15 cellular contexts compared by ENCODE assay signal in genomic region chr15:37079726-37080125, GRCh38.
DNase-seq lines count a peak whose midpoint lies in the region; ATAC-seq and TF ChIP-seq lines count a peak whose summit lies in the region.
"Had no signal": no experiment of that assay in that cellular context is flagged by ENCODE, and none has a peak within 500 bp of the region (broad histone marks: within the 10 kb centered on the region; RNA-seq: fewer than 3 reads in every experiment).

No MANE protein-coding gene starts in this region.

- H3K27me3 ChIP-seq in WERI-Rb-1 (ENCODE audit: insufficient read depth, low read depth, severe bottlenecking) (no peaks in the 10 kb centered on the region), muscle layer of duodenum (ENCODE audit: low read depth, low read length) (no peaks in the 10 kb centered on the region)

- H3K9me3 Mint-ChIP-seq in nephron progenitor cell, result no peaks in the 10 kb centered on the region
- H3K9me3 Mint-ChIP-seq: effector memory CD8-positive, alpha-beta T cell had no signal

- H3K27ac ChIP-seq in WERI-Rb-1, result peak overlapping the region; percentile 52
- peak overlapping the region; percentile 60 for H3K27ac ChIP-seq in muscle layer of duodenum (ENCODE audit: low read length)
- H3K27ac ChIP-seq: HL-60, lower lobe of right lung had no signal

- H3K27me3 Mint-ChIP-seq in nephron progenitor cell (ENCODE audit: low read depth, poor library complexity), result no peaks in the 10 kb centered on the region

- H3K4me3 ChIP-seq in WERI-Rb-1 (ENCODE audit: low read depth, low read length), result 0 out of 2 replicates have a peak overlapping the region, but pooled peaks have one; percentile 8
- H3K4me3 ChIP-seq in fibroblast of mammary gland (ENCODE audit: control insufficient read depth, low read depth, low read length), result no peak overlapping the region
- no peak overlapping the region for H3K4me3 ChIP-seq in muscle layer of duodenum (ENCODE audit: low read depth in 1 of 2, low read length in 2 of 2)
- H3K4me3 ChIP-seq: lower lobe of right lung had no signal

- H3K36me3 ChIP-seq in WERI-Rb-1, result peaks cover 92% of the 10 kb centered on the region
- peaks cover 3 to 6% of the 10 kb centered on the region in 2 donors for H3K36me3 ChIP-seq in muscle layer of duodenum (ENCODE audit: control insufficient read depth in 1 of 2, insufficient read depth in 2 of 2, low read length in 2 of 2)

- no peak for ATAC-seq in GM19463 (IDR thresholded peaks at IDR 0.05; ENCODE audit: unreplicated experiment)
- ATAC-seq in GM21381 (IDR thresholded peaks at IDR 0.05; ENCODE audit: unreplicated experiment), result no peak
- ATAC-seq: effector memory CD8-positive, alpha-beta T cell; lower lobe of right lung; T-cell had no signal

- DNase-seq in AG20443 (ENCODE audit: low spot score), result peak; percentile 69
- DNase-seq in WERI-Rb-1, result no peak
- DNase-seq in fibroblast of mammary gland (ENCODE audit: low read depth), result peak; percentile 81
- no peak for DNase-seq in nephron progenitor cell
- DNase-seq in NCI-H1048 (lab: John Stamatoyannopoulos, UW), result no peak
- DNase-seq: ACHN; activated CD4-positive, CD25-positive, alpha-beta regulatory T cell treated with anti-CD3 and anti-CD28 coated beads, Interleukin-2, amount 50 U/mL, for 72 hours; effector memory CD8-positive, alpha-beta T cell; lower lobe of right lung; NCI-H2171; T-cell had no signal

- no peak for TF ChIP-seq CTCF in WERI-Rb-1 (IDR thresholded peaks at IDR 0.05; ENCODE audit: low read depth, low read length)
- no peak for TF ChIP-seq CTCF in fibroblast of mammary gland (conservative IDR thresholded peaks at IDR 0.05; ENCODE audit: control insufficient read depth, insufficient read depth, low read depth, low read length)
- TF ChIP-seq CTCF in nephron progenitor cell (IDR thresholded peaks at IDR 0.05), result no peak

- H3K36me3 Mint-ChIP-seq in nephron progenitor cell (ENCODE audit: low read depth), result peaks cover 95% of the 10 kb centered on the region
- H3K36me3 Mint-ChIP-seq: T-cell had no signal

- H3K4me3 Mint-ChIP-seq in nephron progenitor cell, result no peak overlapping the region
- H3K4me3 Mint-ChIP-seq: effector memory CD8-positive, alpha-beta T cell; T-cell had no signal

- H3K27ac Mint-ChIP-seq in nephron progenitor cell, result no peak overlapping the region
- H3K27ac Mint-ChIP-seq: effector memory CD8-positive, alpha-beta T cell; T-cell had no signal

- H3K4me1 Mint-ChIP-seq in nephron progenitor cell, result peaks cover 72% of the 10 kb centered on the region
- H3K4me1 Mint-ChIP-seq: T-cell had no signal

- peaks cover 9 to 32% of the 10 kb centered on the region in 2 donors for H3K4me1 ChIP-seq in muscle layer of duodenum (ENCODE audit: control insufficient read depth in 1 of 2, insufficient read depth in 2 of 2, low read length in 2 of 2)
- H3K4me1 ChIP-seq: lower lobe of right lung had no signal

- H3K9me3 ChIP-seq in WERI-Rb-1 (ENCODE audit: severe bottlenecking) (no peaks in the 10 kb centered on the region), muscle layer of duodenum (ENCODE audit: control insufficient read depth in 1 of 2, low read length in 2 of 2) (no peaks in the 10 kb centered on the region)
- H3K9me3 ChIP-seq: lower lobe of right lung had no signal

Comparison
In these comparisons a context has a peak if more than half of its experiments do, and no peak if none do; other contexts are left out.
1. DNase-seq: peak in AG20443 (single experiment) and fibroblast of mammary gland (single experiment); none in WERI-Rb-1 (single experiment), nephron progenitor cell (single experiment) and NCI-H1048 (single experiment).